ENCODE assay signal across 25 cellular contexts in the genomic region with DNA sequence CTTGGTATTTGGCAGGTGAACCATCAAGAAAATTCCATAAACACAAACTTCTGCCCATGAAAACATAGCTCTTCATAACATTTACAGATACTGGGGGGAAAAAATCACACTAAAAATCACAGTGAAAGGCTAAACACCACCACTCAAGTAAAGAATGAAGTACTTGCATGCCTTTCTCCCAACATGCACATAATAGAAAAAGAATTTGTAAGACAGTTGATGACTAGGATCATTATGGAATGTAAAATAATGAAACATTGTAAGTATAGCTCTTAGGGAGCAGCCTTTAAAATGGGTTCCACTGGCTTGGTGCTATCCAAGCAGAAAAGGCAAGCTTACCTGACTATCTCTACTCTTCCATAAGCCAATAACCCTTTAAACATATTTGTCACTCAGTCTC.
"Had no signal": no experiment of that assay in that cellular context is flagged by ENCODE, and none has a peak within 500 bp of the region (broad histone marks: within the 10 kb centered on the region; RNA-seq: fewer than 3 reads in every experiment).

No MANE protein-coding gene starts in this region.

- H3K4me1 ChIP-seq: foreskin keratinocyte, right lobe of liver, spleen, testis, upper lobe of right lung, vagina had no signal

- H3K4me2 ChIP-seq: hepatocyte had no signal

- H3K27ac Mint-ChIP-seq: endodermal cell; naive thymus-derived CD8-positive, alpha-beta T cell; stimulated activated naive B cell treated with anti-CD40 and anti-IgM and Interleukin-4, amounts not matched to agents 10 μg/mL and 1 μg/mL and 100 μg/mL, for 72 hours; stimulated activated naive CD8-positive, alpha-beta T cell treated with anti-CD3 and anti-CD28 coated beads, Interleukin-15, amount 100 ng/mL, for 72 hours had no signal

- H3K9me3 Mint-ChIP-seq: endodermal cell had no signal

- H3K9me3 ChIP-seq: mucosa of descending colon, neutrophil, psoas muscle, right lobe of liver, spleen, testis, tibial nerve, upper lobe of right lung, vagina had no signal

- H3K27ac ChIP-seq: foreskin keratinocyte, hepatocyte, neutrophil, psoas muscle, right lobe of liver, spleen, testis, tibial nerve, upper lobe of right lung, vagina had no signal

- ATAC-seq: foreskin keratinocyte; left lobe of liver; mucosa of descending colon; naive thymus-derived CD8-positive, alpha-beta T cell; psoas muscle; right lobe of liver; stimulated activated naive B cell treated with anti-CD40 and anti-IgM and Interleukin-4, amounts not matched to agents 10 μg/mL and 1 μg/mL and 100 μg/mL, for 72 hours; stimulated activated naive CD8-positive, alpha-beta T cell treated with anti-CD3 and anti-CD28 coated beads, Interleukin-15, amount 100 ng/mL, for 72 hours; upper lobe of right lung had no signal

- H3K36me3 Mint-ChIP-seq: naive thymus-derived CD8-positive, alpha-beta T cell; stimulated activated naive B cell treated with anti-CD40 and anti-IgM and Interleukin-4, amounts not matched to agents 10 μg/mL and 1 μg/mL and 100 μg/mL, for 72 hours had no signal

- H3K36me3 ChIP-seq: neutrophil, right lobe of liver, spleen, tibial nerve, upper lobe of right lung, vagina had no signal

- H2AFZ ChIP-seq: hepatocyte had no signal

- H3K27me3 ChIP-seq: foreskin keratinocyte, hepatocyte, neutrophil, right lobe of liver, spleen, testis, tibial nerve, upper lobe of right lung, vagina had no signal

- DNase-seq: dermis blood vessel endothelial cell; endodermal cell; erythroblast; head of caudate nucleus; kidney glomerular epithelial cell; mammary epithelial cell; mucosa of descending colon; naive thymus-derived CD8-positive, alpha-beta T cell; psoas muscle; retina; right lobe of liver; spleen; stimulated activated CD4-positive, alpha-beta T cell treated with anti-CD3 and anti-CD28 coated beads, Interleukin-15, amount 100 ng/mL, for 24 hours; stimulated activated CD4-positive, alpha-beta T cell treated with anti-CD3 and anti-CD28 coated beads, Interleukin-2, amount 100 ng/mL, for 24 hours; stimulated activated CD4-positive, alpha-beta T cell treated with anti-CD3 and anti-CD28 coated beads, Interleukin-4, amount 100 ng/mL, for 4 hours; stimulated activated naive B cell treated with anti-CD40 and anti-IgM and Interleukin-4, amounts not matched to agents 10 μg/mL and 1 μg/mL and 100 μg/mL, for 72 hours; stimulated activated naive CD8-positive, alpha-beta T cell treated with anti-CD3 and anti-CD28 coated beads, Interleukin-15, amount 100 ng/mL, for 72 hours; testis; upper lobe of right lung had no signal

- H3K4me3 ChIP-seq: hepatocyte, mucosa of descending colon, psoas muscle, right lobe of liver, spleen, testis, tibial nerve, upper lobe of right lung, vagina had no signal

- H3K4me3 Mint-ChIP-seq: endodermal cell; naive thymus-derived CD8-positive, alpha-beta T cell; stimulated activated naive B cell treated with anti-CD40 and anti-IgM and Interleukin-4, amounts not matched to agents 10 μg/mL and 1 μg/mL and 100 μg/mL, for 72 hours; stimulated activated naive CD8-positive, alpha-beta T cell treated with anti-CD3 and anti-CD28 coated beads, Interleukin-15, amount 100 ng/mL, for 72 hours had no signal

- H3K4me1 Mint-ChIP-seq: endodermal cell; stimulated activated naive B cell treated with anti-CD40 and anti-IgM and Interleukin-4, amounts not matched to agents 10 μg/mL and 1 μg/mL and 100 μg/mL, for 72 hours; stimulated activated naive CD8-positive, alpha-beta T cell treated with anti-CD3 and anti-CD28 coated beads, Interleukin-15, amount 100 ng/mL, for 72 hours had no signal

- H3K27me3 Mint-ChIP-seq: naive thymus-derived CD8-positive, alpha-beta T cell; stimulated activated naive B cell treated with anti-CD40 and anti-IgM and Interleukin-4, amounts not matched to agents 10 μg/mL and 1 μg/mL and 100 μg/mL, for 72 hours; stimulated activated naive CD8-positive, alpha-beta T cell treated with anti-CD3 and anti-CD28 coated beads, Interleukin-15, amount 100 ng/mL, for 72 hours had no signal
